ENCODE assay signal across 1 cellular context in the genomic region with DNA sequence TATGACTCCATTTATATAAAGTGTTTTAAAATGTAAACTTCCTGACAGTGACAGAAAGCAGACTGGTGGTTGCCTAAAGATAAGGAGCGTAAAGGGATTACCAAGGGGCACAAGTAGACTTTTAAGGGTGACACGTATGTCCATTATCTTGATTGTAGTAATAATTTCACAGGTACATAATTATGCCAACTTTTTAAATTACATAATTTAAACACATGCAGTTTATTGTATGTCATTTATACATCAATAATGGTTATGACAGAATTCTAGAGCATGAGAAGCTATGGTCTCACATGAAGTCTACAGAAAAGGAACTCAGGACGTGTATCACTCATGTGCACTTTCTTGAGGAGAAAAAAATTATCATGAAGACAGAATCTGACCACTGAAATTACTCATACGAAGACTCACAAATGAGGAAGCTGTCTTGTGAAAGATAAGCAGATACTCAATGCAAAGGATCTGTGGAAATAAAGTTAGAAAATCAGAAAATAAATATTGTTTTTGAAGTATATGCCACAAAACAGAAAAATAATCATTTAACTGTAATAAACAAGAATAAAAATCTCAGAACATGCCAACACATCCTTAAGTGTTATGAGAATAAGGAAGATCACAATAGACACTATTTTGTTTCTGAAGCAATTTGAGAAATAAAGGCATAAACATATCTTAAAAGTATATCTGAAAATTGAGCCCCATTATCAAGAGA.
TF ChIP-seq lines count a peak whose summit lies in the region.

No MANE protein-coding gene starts in this region.

TF ChIP-seq in K562, 482 proteins besides CTCF, POLR2A, EP300 and RAD21 (continued from another document and continues in another):
- TF ChIP-seq, protein P1, sequence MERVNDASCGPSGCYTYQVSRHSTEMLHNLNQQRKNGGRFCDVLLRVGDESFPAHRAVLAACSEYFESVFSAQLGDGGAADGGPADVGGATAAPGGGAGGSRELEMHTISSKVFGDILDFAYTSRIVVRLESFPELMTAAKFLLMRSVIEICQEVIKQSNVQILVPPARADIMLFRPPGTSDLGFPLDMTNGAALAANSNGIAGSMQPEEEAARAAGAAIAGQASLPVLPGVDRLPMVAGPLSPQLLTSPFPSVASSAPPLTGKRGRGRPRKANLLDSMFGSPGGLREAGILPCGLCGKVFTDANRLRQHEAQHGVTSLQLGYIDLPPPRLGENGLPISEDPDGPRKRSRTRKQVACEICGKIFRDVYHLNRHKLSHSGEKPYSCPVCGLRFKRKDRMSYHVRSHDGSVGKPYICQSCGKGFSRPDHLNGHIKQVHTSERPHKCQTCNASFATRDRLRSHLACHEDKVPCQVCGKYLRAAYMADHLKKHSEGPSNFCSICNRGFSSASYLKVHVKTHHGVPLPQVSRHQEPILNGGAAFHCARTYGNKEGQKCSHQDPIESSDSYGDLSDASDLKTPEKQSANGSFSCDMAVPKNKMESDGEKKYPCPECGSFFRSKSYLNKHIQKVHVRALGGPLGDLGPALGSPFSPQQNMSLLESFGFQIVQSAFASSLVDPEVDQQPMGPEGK (CRISPR knock-in tag; IDR thresholded peaks at IDR 0.05; ENCODE audit: borderline replicate concordance): no peak
- TF ChIP-seq CC2D1A (IDR thresholded peaks at IDR 0.05): no peak
- TF ChIP-seq SIRT6 (IDR thresholded peaks at IDR 0.05; ENCODE audit: low read depth, low read length): no peak
- TF ChIP-seq ESRRA (IDR thresholded peaks at IDR 0.05; ENCODE audit: borderline replicate concordance, low read depth): peak; percentile 58; the same call in 1 of the 2 replicates
- TF ChIP-seq E2F3 (CRISPR knock-in tag; IDR thresholded peaks at IDR 0.05): no peak
- TF ChIP-seq, protein P2, sequence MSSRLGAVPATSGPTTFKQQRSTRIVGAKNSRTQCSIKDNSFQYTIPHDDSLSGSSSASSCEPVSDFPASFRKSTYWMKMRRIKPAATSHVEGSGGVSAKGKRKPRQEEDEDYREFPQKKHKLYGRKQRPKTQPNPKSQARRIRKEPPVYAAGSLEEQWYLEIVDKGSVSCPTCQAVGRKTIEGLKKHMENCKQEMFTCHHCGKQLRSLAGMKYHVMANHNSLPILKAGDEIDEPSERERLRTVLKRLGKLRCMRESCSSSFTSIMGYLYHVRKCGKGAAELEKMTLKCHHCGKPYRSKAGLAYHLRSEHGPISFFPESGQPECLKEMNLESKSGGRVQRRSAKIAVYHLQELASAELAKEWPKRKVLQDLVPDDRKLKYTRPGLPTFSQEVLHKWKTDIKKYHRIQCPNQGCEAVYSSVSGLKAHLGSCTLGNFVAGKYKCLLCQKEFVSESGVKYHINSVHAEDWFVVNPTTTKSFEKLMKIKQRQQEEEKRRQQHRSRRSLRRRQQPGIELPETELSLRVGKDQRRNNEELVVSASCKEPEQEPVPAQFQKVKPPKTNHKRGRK (tag; IDR thresholded peaks at IDR 0.05): no peak
- TF ChIP-seq ATF1 (CRISPR knock-in tag; IDR thresholded peaks at IDR 0.05): no peak
- peak; percentile 50; the same call in 1 of the 2 replicates for TF ChIP-seq ATF1 (tag; IDR thresholded peaks at IDR 0.05)
- TF ChIP-seq, protein P3, sequence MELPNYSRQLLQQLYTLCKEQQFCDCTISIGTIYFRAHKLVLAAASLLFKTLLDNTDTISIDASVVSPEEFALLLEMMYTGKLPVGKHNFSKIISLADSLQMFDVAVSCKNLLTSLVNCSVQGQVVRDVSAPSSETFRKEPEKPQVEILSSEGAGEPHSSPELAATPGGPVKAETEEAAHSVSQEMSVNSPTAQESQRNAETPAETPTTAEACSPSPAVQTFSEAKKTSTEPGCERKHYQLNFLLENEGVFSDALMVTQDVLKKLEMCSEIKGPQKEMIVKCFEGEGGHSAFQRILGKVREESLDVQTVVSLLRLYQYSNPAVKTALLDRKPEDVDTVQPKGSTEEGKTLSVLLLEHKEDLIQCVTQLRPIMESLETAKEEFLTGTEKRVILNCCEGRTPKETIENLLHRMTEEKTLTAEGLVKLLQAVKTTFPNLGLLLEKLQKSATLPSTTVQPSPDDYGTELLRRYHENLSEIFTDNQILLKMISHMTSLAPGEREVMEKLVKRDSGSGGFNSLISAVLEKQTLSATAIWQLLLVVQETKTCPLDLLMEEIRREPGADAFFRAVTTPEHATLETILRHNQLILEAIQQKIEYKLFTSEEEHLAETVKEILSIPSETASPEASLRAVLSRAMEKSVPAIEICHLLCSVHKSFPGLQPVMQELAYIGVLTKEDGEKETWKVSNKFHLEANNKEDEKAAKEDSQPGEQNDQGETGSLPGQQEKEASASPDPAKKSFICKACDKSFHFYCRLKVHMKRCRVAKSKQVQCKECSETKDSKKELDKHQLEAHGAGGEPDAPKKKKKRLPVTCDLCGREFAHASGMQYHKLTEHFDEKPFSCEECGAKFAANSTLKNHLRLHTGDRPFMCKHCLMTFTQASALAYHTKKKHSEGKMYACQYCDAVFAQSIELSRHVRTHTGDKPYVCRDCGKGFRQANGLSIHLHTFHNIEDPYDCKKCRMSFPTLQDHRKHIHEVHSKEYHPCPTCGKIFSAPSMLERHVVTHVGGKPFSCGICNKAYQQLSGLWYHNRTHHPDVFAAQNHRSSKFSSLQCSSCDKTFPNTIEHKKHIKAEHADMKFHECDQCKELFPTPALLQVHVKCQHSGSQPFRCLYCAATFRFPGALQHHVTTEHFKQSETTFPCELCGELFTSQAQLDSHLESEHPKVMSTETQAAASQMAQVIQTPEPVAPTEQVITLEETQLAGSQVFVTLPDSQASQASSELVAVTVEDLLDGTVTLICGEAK (IDR thresholded peaks at IDR 0.05): peak; percentile 72
- TF ChIP-seq, protein P3 (CRISPR knock-in tag; IDR thresholded peaks at IDR 0.05): no peak
- TF ChIP-seq CSDE1 (IDR thresholded peaks at IDR 0.05): no peak
- TF ChIP-seq ZNF695 (CRISPR knock-in tag; IDR thresholded peaks at IDR 0.05): no peak
- TF ChIP-seq, protein P4, sequence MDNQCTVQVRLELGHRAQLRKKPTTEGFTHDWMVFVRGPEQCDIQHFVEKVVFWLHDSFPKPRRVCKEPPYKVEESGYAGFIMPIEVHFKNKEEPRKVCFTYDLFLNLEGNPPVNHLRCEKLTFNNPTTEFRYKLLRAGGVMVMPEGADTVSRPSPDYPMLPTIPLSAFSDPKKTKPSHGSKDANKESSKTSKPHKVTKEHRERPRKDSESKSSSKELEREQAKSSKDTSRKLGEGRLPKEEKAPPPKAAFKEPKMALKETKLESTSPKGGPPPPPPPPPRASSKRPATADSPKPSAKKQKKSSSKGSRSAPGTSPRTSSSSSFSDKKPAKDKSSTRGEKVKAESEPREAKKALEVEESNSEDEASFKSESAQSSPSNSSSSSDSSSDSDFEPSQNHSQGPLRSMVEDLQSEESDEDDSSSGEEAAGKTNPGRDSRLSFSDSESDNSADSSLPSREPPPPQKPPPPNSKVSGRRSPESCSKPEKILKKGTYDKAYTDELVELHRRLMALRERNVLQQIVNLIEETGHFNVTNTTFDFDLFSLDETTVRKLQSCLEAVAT (IDR thresholded peaks at IDR 0.05): no peak
- TF ChIP-seq ZSCAN32 (CRISPR knock-in tag; IDR thresholded peaks at IDR 0.05): no peak
- peak; percentile 72 for TF ChIP-seq SOX6 (IDR thresholded peaks at IDR 0.05)
- peak; percentile 4; the same call in 1 of the 2 replicates for TF ChIP-seq KLF16 (IDR thresholded peaks at IDR 0.05)
- TF ChIP-seq ZC3H4 (CRISPR knock-in tag; IDR thresholded peaks at IDR 0.05; ENCODE audit: borderline replicate concordance): no peak
- no peak for TF ChIP-seq EGR1 (conservative IDR thresholded peaks at IDR 0.05)
- TF ChIP-seq ASH1L (IDR thresholded peaks at IDR 0.05; ENCODE audit: borderline replicate concordance, low read depth, partially characterized antibody): no peak
- no peak for TF ChIP-seq IFI16 (CRISPR knock-in tag; IDR thresholded peaks at IDR 0.05)
- TF ChIP-seq, protein P5, sequence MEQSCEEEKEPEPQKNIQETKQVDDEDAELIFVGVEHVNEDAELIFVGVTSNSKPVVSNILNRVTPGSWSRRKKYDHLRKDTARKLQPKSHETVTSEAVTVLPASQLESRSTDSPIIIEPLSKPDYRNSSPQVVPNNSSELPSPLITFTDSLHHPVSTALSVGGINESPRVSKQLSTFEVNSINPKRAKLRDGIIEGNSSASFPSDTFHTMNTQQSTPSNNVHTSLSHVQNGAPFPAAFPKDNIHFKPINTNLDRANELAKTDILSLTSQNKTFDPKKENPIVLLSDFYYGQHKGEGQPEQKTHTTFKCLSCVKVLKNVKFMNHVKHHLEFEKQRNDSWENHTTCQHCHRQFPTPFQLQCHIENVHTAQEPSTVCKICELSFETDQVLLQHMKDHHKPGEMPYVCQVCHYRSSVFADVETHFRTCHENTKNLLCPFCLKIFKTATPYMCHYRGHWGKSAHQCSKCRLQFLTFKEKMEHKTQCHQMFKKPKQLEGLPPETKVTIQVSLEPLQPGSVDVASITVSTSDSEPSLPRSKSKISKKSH (CRISPR knock-in tag; IDR thresholded peaks at IDR 0.05): no peak
- TF ChIP-seq NR2C1 (IDR thresholded peaks at IDR 0.05): no peak
- no peak for TF ChIP-seq NR2C1 (tag; IDR thresholded peaks at IDR 0.05)
- TF ChIP-seq, protein P6, sequence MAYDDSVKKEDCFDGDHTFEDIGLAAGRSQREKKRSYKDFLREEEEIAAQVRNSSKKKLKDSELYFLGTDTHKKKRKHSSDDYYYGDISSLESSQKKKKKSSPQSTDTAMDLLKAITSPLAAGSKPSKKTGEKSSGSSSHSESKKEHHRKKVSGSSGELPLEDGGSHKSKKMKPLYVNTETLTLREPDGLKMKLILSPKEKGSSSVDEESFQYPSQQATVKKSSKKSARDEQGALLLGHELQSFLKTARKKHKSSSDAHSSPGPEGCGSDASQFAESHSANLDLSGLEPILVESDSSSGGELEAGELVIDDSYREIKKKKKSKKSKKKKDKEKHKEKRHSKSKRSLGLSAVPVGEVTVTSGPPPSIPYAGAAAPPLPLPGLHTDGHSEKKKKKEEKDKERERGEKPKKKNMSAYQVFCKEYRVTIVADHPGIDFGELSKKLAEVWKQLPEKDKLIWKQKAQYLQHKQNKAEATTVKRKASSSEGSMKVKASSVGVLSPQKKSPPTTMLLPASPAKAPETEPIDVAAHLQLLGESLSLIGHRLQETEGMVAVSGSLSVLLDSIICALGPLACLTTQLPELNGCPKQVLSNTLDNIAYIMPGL (CRISPR knock-in tag; IDR thresholded peaks at IDR 0.05): no peak
- TF ChIP-seq RBM25 (IDR thresholded peaks at IDR 0.05; ENCODE audit: low read depth, low read length, severe bottlenecking): no peak
- TF ChIP-seq, protein P7, sequence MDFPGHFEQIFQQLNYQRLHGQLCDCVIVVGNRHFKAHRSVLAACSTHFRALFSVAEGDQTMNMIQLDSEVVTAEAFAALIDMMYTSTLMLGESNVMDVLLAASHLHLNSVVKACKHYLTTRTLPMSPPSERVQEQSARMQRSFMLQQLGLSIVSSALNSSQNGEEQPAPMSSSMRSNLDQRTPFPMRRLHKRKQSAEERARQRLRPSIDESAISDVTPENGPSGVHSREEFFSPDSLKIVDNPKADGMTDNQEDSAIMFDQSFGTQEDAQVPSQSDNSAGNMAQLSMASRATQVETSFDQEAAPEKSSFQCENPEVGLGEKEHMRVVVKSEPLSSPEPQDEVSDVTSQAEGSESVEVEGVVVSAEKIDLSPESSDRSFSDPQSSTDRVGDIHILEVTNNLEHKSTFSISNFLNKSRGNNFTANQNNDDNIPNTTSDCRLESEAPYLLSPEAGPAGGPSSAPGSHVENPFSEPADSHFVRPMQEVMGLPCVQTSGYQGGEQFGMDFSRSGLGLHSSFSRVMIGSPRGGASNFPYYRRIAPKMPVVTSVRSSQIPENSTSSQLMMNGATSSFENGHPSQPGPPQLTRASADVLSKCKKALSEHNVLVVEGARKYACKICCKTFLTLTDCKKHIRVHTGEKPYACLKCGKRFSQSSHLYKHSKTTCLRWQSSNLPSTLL (IDR thresholded peaks at IDR 0.05): no peak
- peak; percentile 58; the same call in 1 of the 2 replicates for TF ChIP-seq L3MBTL2 (IDR thresholded peaks at IDR 0.05)
- TF ChIP-seq, protein P8, sequence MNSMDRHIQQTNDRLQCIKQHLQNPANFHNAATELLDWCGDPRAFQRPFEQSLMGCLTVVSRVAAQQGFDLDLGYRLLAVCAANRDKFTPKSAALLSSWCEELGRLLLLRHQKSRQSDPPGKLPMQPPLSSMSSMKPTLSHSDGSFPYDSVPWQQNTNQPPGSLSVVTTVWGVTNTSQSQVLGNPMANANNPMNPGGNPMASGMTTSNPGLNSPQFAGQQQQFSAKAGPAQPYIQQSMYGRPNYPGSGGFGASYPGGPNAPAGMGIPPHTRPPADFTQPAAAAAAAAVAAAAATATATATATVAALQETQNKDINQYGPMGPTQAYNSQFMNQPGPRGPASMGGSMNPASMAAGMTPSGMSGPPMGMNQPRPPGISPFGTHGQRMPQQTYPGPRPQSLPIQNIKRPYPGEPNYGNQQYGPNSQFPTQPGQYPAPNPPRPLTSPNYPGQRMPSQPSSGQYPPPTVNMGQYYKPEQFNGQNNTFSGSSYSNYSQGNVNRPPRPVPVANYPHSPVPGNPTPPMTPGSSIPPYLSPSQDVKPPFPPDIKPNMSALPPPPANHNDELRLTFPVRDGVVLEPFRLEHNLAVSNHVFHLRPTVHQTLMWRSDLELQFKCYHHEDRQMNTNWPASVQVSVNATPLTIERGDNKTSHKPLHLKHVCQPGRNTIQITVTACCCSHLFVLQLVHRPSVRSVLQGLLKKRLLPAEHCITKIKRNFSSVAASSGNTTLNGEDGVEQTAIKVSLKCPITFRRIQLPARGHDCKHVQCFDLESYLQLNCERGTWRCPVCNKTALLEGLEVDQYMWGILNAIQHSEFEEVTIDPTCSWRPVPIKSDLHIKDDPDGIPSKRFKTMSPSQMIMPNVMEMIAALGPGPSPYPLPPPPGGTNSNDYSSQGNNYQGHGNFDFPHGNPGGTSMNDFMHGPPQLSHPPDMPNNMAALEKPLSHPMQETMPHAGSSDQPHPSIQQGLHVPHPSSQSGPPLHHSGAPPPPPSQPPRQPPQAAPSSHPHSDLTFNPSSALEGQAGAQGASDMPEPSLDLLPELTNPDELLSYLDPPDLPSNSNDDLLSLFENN (IDR thresholded peaks at IDR 0.05; ENCODE audit: low read depth in 2 of 2, low read length in 2 of 2): peak in 1 of 2 experiments; percentile 35; a peak in 2 of 4 replicates
- no peak for TF ChIP-seq ZNF217 (CRISPR knock-in tag; IDR thresholded peaks at IDR 0.05)
